ENCODE assay signal across 22 cellular contexts in the genomic region with DNA sequence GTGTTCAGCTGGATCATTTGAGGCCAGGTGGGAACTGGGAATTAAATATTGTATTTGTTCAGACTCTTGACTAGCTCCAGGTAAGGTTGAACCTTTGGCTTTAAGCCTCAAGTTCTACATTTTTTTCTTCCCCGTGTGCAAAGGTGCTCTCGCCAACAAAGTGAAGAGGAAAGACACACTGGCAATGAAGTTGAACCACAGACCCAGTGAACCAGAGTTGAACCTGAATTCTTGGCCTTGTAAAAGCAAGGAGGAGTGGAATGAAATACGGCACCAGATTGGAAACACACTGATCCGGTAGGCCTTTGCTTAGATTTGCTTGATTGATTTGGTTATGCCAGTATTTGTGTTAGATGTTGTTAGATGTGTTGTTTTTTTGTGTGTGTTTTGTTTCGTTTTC.
"Had no signal": no experiment of that assay in that cellular context is flagged by ENCODE, and none has a peak within 500 bp of the region (broad histone marks: within the 10 kb centered on the region; RNA-seq: fewer than 3 reads in every experiment).

No MANE protein-coding gene starts in this region.

- ATAC-seq: foreskin keratinocyte; left cardiac atrium; left ventricle myocardium superior; natural killer cell treated with Interleukin-12 subunit alpha and Interleukin-12 subunit beta and Interleukin-15 and Interleukin-18, amount 100 ng/mL, for 72 hours; pancreas; psoas muscle; sciatic nerve had no signal

- H3K27ac Mint-ChIP-seq: immature natural killer cell; natural killer cell treated with Interleukin-12 subunit alpha and Interleukin-12 subunit beta and Interleukin-15 and Interleukin-18, amount 100 ng/mL, for 72 hours had no signal

- H3K27me3 Mint-ChIP-seq: natural killer cell treated with Interleukin-12 subunit alpha and Interleukin-12 subunit beta and Interleukin-15 and Interleukin-18, amount 100 ng/mL, for 72 hours had no signal

- H3K27ac ChIP-seq: foreskin keratinocyte, pancreas, psoas muscle, spleen, stomach, thoracic aorta had no signal

- H3K9me3 ChIP-seq: pancreas, psoas muscle, spleen, stomach, thoracic aorta had no signal

- H3K4me3 Mint-ChIP-seq: immature natural killer cell; natural killer cell treated with Interleukin-12 subunit alpha and Interleukin-12 subunit beta and Interleukin-15 and Interleukin-18, amount 100 ng/mL, for 72 hours had no signal

- H3K9me3 Mint-ChIP-seq: immature natural killer cell; natural killer cell treated with Interleukin-12 subunit alpha and Interleukin-12 subunit beta and Interleukin-15 and Interleukin-18, amount 100 ng/mL, for 72 hours had no signal

- H3K27me3 ChIP-seq: foreskin keratinocyte, pancreas, spleen, stomach had no signal

- H3K4me3 ChIP-seq: lung, pancreas, psoas muscle, spleen, stomach, thoracic aorta had no signal

- DNase-seq: effector memory CD4-positive, alpha-beta T cell; foreskin keratinocyte; immature natural killer cell; left cardiac atrium; left ventricle myocardium superior; mesenchymal stem cell; midbrain; occipital lobe; pancreas; psoas muscle; spleen; stimulated activated CD4-positive, alpha-beta T cell treated with anti-CD3 and anti-CD28 coated beads, Interleukin-15, amount 100 ng/mL, for 24 hours; stimulated activated CD4-positive, alpha-beta T cell treated with anti-CD3 and anti-CD28 coated beads, Interleukin-1b, Interleukin-23, amount 100 ng/mL, for 48 hours; stimulated activated CD4-positive, alpha-beta T cell treated with anti-CD3 and anti-CD28 coated beads, Interleukin-4, amount 100 ng/mL, for 24 hours; stimulated activated naive CD4-positive, alpha-beta T cell; stomach; substantia nigra; trophoblast cell had no signal

- H3K4me1 Mint-ChIP-seq: immature natural killer cell had no signal

- H3K4me1 ChIP-seq: foreskin keratinocyte, pancreas, psoas muscle, spleen had no signal
